In genomic region chr5:169637856-169638190, GRCh38 we compare ENCODE assay signal across 8 cellular contexts. TPM values are rescaled to one million over a fixed set of nuclear protein-coding genes. Genes with fewer than 3 reads are reported as not detected.
A peak's percentile ranks its signal among the peaks of the same experiment; 100 is the strongest.
DNase-seq lines count a peak whose midpoint lies in the region; ATAC-seq lines count a peak whose summit lies in the region.

No MANE protein-coding gene starts in this region.

- H3K4me3 ChIP-seq in CD4-positive, CD25-positive, alpha-beta regulatory T cell (ENCODE audit: low read depth, low read length): peak overlapping the region; percentile 82
- peak overlapping the region; percentile 70; the same call in 1 of the 2 replicates for H3K4me3 ChIP-seq in iPS-20b (ENCODE audit: low read length)

- no peaks in the 10 kb centered on the region for H3K27me3 ChIP-seq in CD4-positive, CD25-positive, alpha-beta regulatory T cell (ENCODE audit: control insufficient read depth, insufficient read depth, low read length)
- H3K27me3 ChIP-seq in iPS-20b (ENCODE audit: insufficient read depth, low read length): peaks cover 28% of the 10 kb centered on the region

- peaks cover 6 to 8% of the 10 kb centered on the region in 2 experiments for H3K9me3 ChIP-seq in CD4-positive, CD25-positive, alpha-beta regulatory T cell (ENCODE audit: control insufficient read depth in 2 of 2, low read length in 2 of 2)
- 0 out of 2 replicates have a peak, but pooled peaks cover 3% of the 10 kb centered on the region for H3K9me3 ChIP-seq in iPS-20b (ENCODE audit: insufficient read depth, low read depth, low read length)

- peak; percentile 84 to 88 for ATAC-seq in CD4-positive, CD25-positive, alpha-beta regulatory T cell (ENCODE audit: low read depth in 2 of 2)
- peak; percentile 59 for ATAC-seq in GM21423 (IDR thresholded peaks at IDR 0.05; ENCODE audit: unreplicated experiment)

- H3K9me3 Mint-ChIP-seq in CD4-positive, CD25-positive, alpha-beta regulatory T cell: peaks cover 0 to 12% (median 0%) of the 10 kb centered on the region in 7 donors
- H3K9me3 Mint-ChIP-seq in IgD-negative memory B cell: peaks cover 0 to 9% (median 3%) of the 10 kb centered on the region in 3 donors

- peaks cover 32 to 62% (median 44%) of the 10 kb centered on the region in 4 donors for H3K4me1 Mint-ChIP-seq in CD4-positive, CD25-positive, alpha-beta regulatory T cell
- H3K4me1 Mint-ChIP-seq in IgD-negative memory B cell: peaks cover 35 to 46% (median 44%) of the 10 kb centered on the region in 3 donors

- peaks cover 43% of the 10 kb centered on the region for H3K4me1 ChIP-seq in CD4-positive, CD25-positive, alpha-beta regulatory T cell (ENCODE audit: control insufficient read depth, insufficient read depth, low read length, poor library complexity, severe bottlenecking)
- H3K4me1 ChIP-seq in iPS-20b (ENCODE audit: insufficient read depth, low read length): no peaks in the 10 kb centered on the region

- peak overlapping the region; percentile 90 to 98 (median 96) for H3K4me3 Mint-ChIP-seq in CD4-positive, CD25-positive, alpha-beta regulatory T cell
- H3K4me3 Mint-ChIP-seq in IgD-negative memory B cell: peak overlapping the region; percentile 81 to 96 (median 92)

- H3K36me3 Mint-ChIP-seq in CD4-positive, CD25-positive, alpha-beta regulatory T cell: peaks cover 35% of the 10 kb centered on the region
- peaks cover 4% of the 10 kb centered on the region for H3K36me3 Mint-ChIP-seq in IgD-negative memory B cell

- H3K36me3 ChIP-seq in CD4-positive, CD25-positive, alpha-beta regulatory T cell (ENCODE audit: control insufficient read depth, insufficient read depth, low read length): peaks cover 20% of the 10 kb centered on the region
- H3K36me3 ChIP-seq in iPS-20b (ENCODE audit: insufficient read depth, low read depth, low read length): no peaks in the 10 kb centered on the region

- H3K9ac ChIP-seq in iPS-20b (ENCODE audit: low read depth, low read length): no peak overlapping the region

- DNase-seq in CD4-positive, CD25-positive, alpha-beta regulatory T cell: peak; percentile 40 to 92 (median 79)
- peak; percentile 82 for DNase-seq in activated CD8-positive, alpha-beta memory T cell treated with anti-CD3 and anti-CD28 coated beads, Interleukin-2, amount 50 U/mL, for 48 hours
- DNase-seq in stimulated activated CD8-positive, alpha-beta memory T cell treated with anti-CD3 and anti-CD28 coated beads, Interleukin-7, amount 100 ng/mL, for 48 hours (ENCODE audit: extremely low read depth in 1 of 2, low read depth in 1 of 2): peak; percentile 54 to 69
- DNase-seq in putamen (ENCODE audit: low spot score) (no peak), NCI-H82 (lab: John Stamatoyannopoulos, UW) (no peak)

- no peaks in the 10 kb centered on the region for H3K27me3 Mint-ChIP-seq in CD4-positive, CD25-positive, alpha-beta regulatory T cell
- H3K27me3 Mint-ChIP-seq in IgD-negative memory B cell: no peaks in the 10 kb centered on the region

- H3K27ac Mint-ChIP-seq in CD4-positive, CD25-positive, alpha-beta regulatory T cell: peak overlapping the region; percentile 94 to 99 (median 95)
- peak overlapping the region; percentile 76 to 93 (median 89) for H3K27ac Mint-ChIP-seq in IgD-negative memory B cell

- H3K27ac ChIP-seq in CD4-positive, CD25-positive, alpha-beta regulatory T cell (ENCODE audit: insufficient read depth, low read length, poor library complexity, severe bottlenecking): peak overlapping the region; percentile 87
- H3K27ac ChIP-seq in iPS-20b (ENCODE audit: low read length): no peak overlapping the region

RNA-seq across cellular contexts. Expression of gene DOCK2, which starts 0.7 kb away (rescaled TPM):
- 354 TPM for total RNA-seq in CD4-positive, CD25-positive, alpha-beta regulatory T cell
- 10 to 100 TPM; 65.9 to 76.0 (median 69.4) TPM for polyA plus RNA-seq in CD4-positive, CD25-positive, alpha-beta regulatory T cell
- polyA plus RNA-seq in IgD-negative memory B cell: 114 TPM

RNA-seq across cellular contexts. Expression of gene SPDL1, which starts 54.2 kb away (rescaled TPM):
- 11.5 TPM for total RNA-seq in CD4-positive, CD25-positive, alpha-beta regulatory T cell
- 1 to 10 TPM; 3.4 to 9.2 (median 6.6) TPM for polyA plus RNA-seq in CD4-positive, CD25-positive, alpha-beta regulatory T cell
- 7.9 TPM for polyA plus RNA-seq in IgD-negative memory B cell

Comparison
In these comparisons a context has a peak if more than half of its experiments do, and no peak if none do; other contexts are left out.
1. DNase-seq: peak in CD4-positive, CD25-positive, alpha-beta regulatory T cell (3 of 3), activated CD8-positive, alpha-beta memory T cell treated with anti-CD3 and anti-CD28 coated beads, Interleukin-2, amount 50 U/mL, for 48 hours (single experiment) and stimulated activated CD8-positive, alpha-beta memory T cell treated with anti-CD3 and anti-CD28 coated beads, Interleukin-7, amount 100 ng/mL, for 48 hours (2 of 2); none in putamen (single experiment) and NCI-H82 (single experiment).